Comparison of ENCODE assay signal across 8 cellular contexts in the genomic region with DNA sequence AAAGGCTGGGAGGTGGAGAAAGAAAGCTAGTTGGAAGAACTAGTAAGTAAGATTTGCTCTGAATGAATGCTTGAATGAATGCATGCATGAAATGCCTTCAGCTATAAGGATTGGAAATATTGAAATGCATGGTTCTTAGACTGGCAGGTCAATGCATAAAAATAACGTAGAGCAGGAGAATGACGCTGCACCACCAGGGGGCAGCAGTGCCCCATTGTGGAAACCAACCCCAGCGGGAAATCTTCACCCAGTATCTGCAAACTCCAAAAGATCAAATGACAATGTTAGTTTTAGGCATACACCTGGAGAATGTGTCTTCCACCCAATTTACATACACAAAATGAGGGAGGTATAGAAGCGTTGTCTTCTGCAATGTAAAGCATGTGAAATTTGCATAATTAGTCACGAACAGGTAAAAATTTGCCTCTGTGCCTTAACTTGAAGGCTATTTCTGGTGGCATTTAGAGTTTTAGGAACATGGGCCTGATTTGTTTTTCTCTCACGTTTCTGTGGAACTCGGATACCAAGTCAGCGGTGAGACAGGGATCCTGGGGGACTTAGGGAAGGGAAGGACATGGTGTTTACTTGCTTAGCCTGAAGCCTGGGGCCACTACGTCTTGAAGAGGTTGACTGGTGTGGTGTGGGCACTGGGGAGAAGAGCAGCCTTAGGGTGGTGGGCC.
A peak's percentile ranks its signal among the peaks of the same experiment; 100 is the strongest.
DNase-seq lines count a peak whose midpoint lies in the region; ATAC-seq and TF ChIP-seq lines count a peak whose summit lies in the region.

No MANE protein-coding gene starts in this region.

- ATAC-seq in HG02970 (IDR thresholded peaks at IDR 0.05; ENCODE audit: low FRiP score, unreplicated experiment): peak; percentile 76

- no peak overlapping the region for H3K27ac ChIP-seq in cardiac muscle cell
- H3K27ac ChIP-seq in mammary epithelial cell (ENCODE audit: insufficient read depth, low read depth, low read length): no peak overlapping the region

- in situ Hi-C loops in mammary epithelial cell (cut with MboI; ENCODE audit: low sequenced_read_pairs in 2 of 2): no loop called here

- H4K20me1 ChIP-seq in mammary epithelial cell (ENCODE audit: insufficient read depth, low read length): no peaks in the 10 kb centered on the region

- no peaks in the 10 kb centered on the region for H3K79me2 ChIP-seq in mammary epithelial cell (ENCODE audit: insufficient read depth, low read length)

- CTCF ChIA-PET in mammary epithelial cell (lab: Charles Lee; ENCODE audit: low non-redundant PET): interaction anchor here (0.7 kb wide), 1 partner anchor 31 kb away, joined by 5 read pairs; no protein-coding TSS in a partner anchor

- dilution Hi-C loops in mammary epithelial cell (cut with HindIII; ENCODE audit: low sequenced_read_pairs): no loop called here

- no peak overlapping the region for H3K9ac ChIP-seq in mammary epithelial cell (ENCODE audit: insufficient read depth, low read length)

- TF ChIP-seq CTCF in cardiac muscle cell (IDR thresholded peaks at IDR 0.05; ENCODE audit: low read depth, low read length) (peak; percentile 92), WI38 (IDR thresholded peaks at IDR 0.05; ENCODE audit: low read depth, low read length) (peak; percentile 92), mammary epithelial cell (conservative IDR thresholded peaks at IDR 0.05 in 1 of 2, IDR thresholded peaks at IDR 0.05 in 1 of 2; ENCODE audit: extremely low read depth in 1 of 2, insufficient read depth in 1 of 2, low read depth in 1 of 2, low read length in 2 of 2) (peak; percentile 96 to 99)

- H3K36me3 ChIP-seq in cardiac muscle cell (no peaks in the 10 kb centered on the region), mammary epithelial cell (ENCODE audit: insufficient read depth, low read length) (no peaks in the 10 kb centered on the region)

- no peaks in the 10 kb centered on the region for H3K27me3 ChIP-seq in cardiac muscle cell
- H3K27me3 ChIP-seq in mammary epithelial cell (ENCODE audit: insufficient read depth, low read length): no peaks in the 10 kb centered on the region

- no peak overlapping the region for H2AFZ ChIP-seq in mammary epithelial cell (ENCODE audit: low read depth, low read length)

- DNase-seq in cardiac muscle cell (ENCODE audit: low read depth in 1 of 2, low spot score in 1 of 2) (peak; percentile 64 to 76), cardiac septum (ENCODE audit: low spot score) (no peak), NCI-H2107 (lab: John Stamatoyannopoulos, UW) (peak; percentile 72), mammary epithelial cell (peak; percentile 50), left kidney (ENCODE audit: low read depth, low spot score) (peak; percentile 76)
- peak; percentile 62 to 69 (median 67) for DNase-seq in stimulated activated CD4-positive, alpha-beta T cell treated with anti-CD3 and anti-CD28 coated beads, TNF-alpha, amount 100 ng/mL, for 4 hours (ENCODE audit: low read depth in 3 of 3)

- no TSS peak for BruUV-seq in mammary epithelial cell (replicated peaks; lab: Mats Ljungman, UMichigan)

- H3K9me3 ChIP-seq in cardiac muscle cell (ENCODE audit: low read depth) (no peaks in the 10 kb centered on the region), mammary epithelial cell (replicated peaks; ENCODE audit: insufficient read depth, low read length) (no peaks in the 10 kb centered on the region)

- WGBS in mammary epithelial cell (ENCODE audit: low coverage, missing lambda C conversion rate): 25% methylated on average over 9 of the region's 9 CpGs

- no peaks in the 10 kb centered on the region for H3K4me1 ChIP-seq in cardiac muscle cell (ENCODE audit: low read depth)
- peaks cover 21% of the 10 kb centered on the region for H3K4me1 ChIP-seq in mammary epithelial cell (ENCODE audit: insufficient read depth, low read length)

- H3K4me3 ChIP-seq in cardiac muscle cell (no peak overlapping the region), WI38 (ENCODE audit: low read depth, low read length) (no peak overlapping the region), mammary epithelial cell (replicated peaks in 1 of 3; ENCODE audit: insufficient read depth in 1 of 3, low read depth in 2 of 3, low read length in 3 of 3) (no peak overlapping the region)

- no peak overlapping the region for H3K4me2 ChIP-seq in mammary epithelial cell (ENCODE audit: insufficient read depth, low read depth, low read length)

- intact Hi-C loops in cardiac septum (cut with DNase I) (loop anchor here (1.0 to 10.0 kb wide), 2 partner anchors 543 to 727 kb away; partner anchors contain the start of gene KCNH1), mammary epithelial cell (cut with micrococcal nuclease) (loop anchor here (1.0 to 10.0 kb wide), 8 partner anchors 41 to 1167 kb away; partner anchors contain the start of genes RCOR3 and SLC30A1)
